ENCODE assay signal across 10 cellular contexts in the genomic region with DNA sequence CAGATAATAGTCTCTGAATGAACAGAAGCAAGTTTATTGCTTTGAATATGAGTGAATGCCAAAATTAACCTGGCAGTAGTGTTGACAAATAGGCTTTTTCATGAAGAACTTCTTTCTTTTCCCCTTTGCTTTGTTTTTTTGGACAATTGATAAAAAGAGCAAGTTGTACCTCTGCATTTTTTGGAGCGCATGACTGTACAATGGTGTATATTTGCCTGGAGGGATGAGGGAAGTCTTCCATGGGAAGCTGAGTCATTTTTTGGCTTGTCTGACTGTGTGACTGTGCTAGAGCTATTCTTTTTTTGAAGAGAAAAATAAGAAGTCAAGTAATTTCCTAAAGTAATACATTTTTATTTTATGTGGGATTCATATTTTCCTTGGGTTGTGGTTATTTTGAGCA.
DNase-seq lines count a peak whose midpoint lies in the region; ATAC-seq and TF ChIP-seq lines count a peak whose summit lies in the region.
"Had no signal": no experiment of that assay in that cellular context is flagged by ENCODE, and none has a peak within 500 bp of the region (broad histone marks: within the 10 kb centered on the region; RNA-seq: fewer than 3 reads in every experiment).

No MANE protein-coding gene starts in this region.

- no peak overlapping the region for H3K14ac ChIP-seq in H9 (ENCODE audit: insufficient read depth, low read length)

- H3K36me3 ChIP-seq in left ventricle myocardium inferior = peaks cover 15% of the 10 kb centered on the region

- H2BK5ac ChIP-seq in H9 (ENCODE audit: insufficient read length, low read length) = no peak overlapping the region

- H3K27me3 Mint-ChIP-seq in HFFc6 (ENCODE audit: insufficient read depth) = no peaks in the 10 kb centered on the region
- no peaks in the 10 kb centered on the region for H3K27me3 Mint-ChIP-seq in activated naive CD8-positive, alpha-beta T cell treated with anti-CD3 and anti-CD28 coated beads, Interleukin-2, amount 50 U/mL, for 24 hours
- no peaks in the 10 kb centered on the region for H3K27me3 Mint-ChIP-seq in H9 (ENCODE audit: low read depth)

- H3K79me2 ChIP-seq in H9 (ENCODE audit: insufficient read depth, low read length) = no peaks in the 10 kb centered on the region; the same call in 1 of the 2 replicates

- H3K23me2 ChIP-seq in H9 (ENCODE audit: insufficient read length, low read depth, low read length, poor library complexity, severe bottlenecking) = no peaks in the 10 kb centered on the region

- H3K27me3 ChIP-seq in left ventricle myocardium inferior (ENCODE audit: low read depth) (no peaks in the 10 kb centered on the region), H9 (ENCODE audit: insufficient read depth, low read length) (no peaks in the 10 kb centered on the region)

- no peak overlapping the region for H3K4me3 Mint-ChIP-seq in HFFc6
- H3K4me3 Mint-ChIP-seq in activated naive CD8-positive, alpha-beta T cell treated with anti-CD3 and anti-CD28 coated beads, Interleukin-2, amount 50 U/mL, for 24 hours = no peak overlapping the region
- no peak overlapping the region for H3K4me3 Mint-ChIP-seq in stimulated activated effector memory CD8-positive, alpha-beta T cell treated with anti-CD3 and anti-CD28 coated beads, Interleukin-12 subunit alpha, Interleukin-12 subunit beta, amount 100 ng/mL, for 72 hours
- no peak overlapping the region for H3K4me3 Mint-ChIP-seq in H9

- H3K79me1 ChIP-seq in H9 (ENCODE audit: insufficient read depth, low read depth, low read length, poor library complexity, severe bottlenecking) = no peaks in the 10 kb centered on the region

- WGBS in H9 (ENCODE audit: extremely low coverage, insufficient read length, low lambda C conversion rate) = no CpG with 5 or more reads among the region's 1 CpG

- no peak overlapping the region for H2BK20ac ChIP-seq in H9 (ENCODE audit: low read depth, low read length, poor library complexity, severe bottlenecking)

- no peak overlapping the region for H3K56ac ChIP-seq in H9 (ENCODE audit: insufficient read length, low read depth, low read length)

- no peak overlapping the region for H4K91ac ChIP-seq in H9 (ENCODE audit: insufficient read length, low read depth, low read length)

- peaks cover 21% of the 10 kb centered on the region for H3K4me1 Mint-ChIP-seq in HFFc6 (ENCODE audit: low read depth)
- peaks cover 8% of the 10 kb centered on the region for H3K4me1 Mint-ChIP-seq in activated naive CD8-positive, alpha-beta T cell treated with anti-CD3 and anti-CD28 coated beads, Interleukin-2, amount 50 U/mL, for 24 hours
- peaks cover 22% of the 10 kb centered on the region for H3K4me1 Mint-ChIP-seq in stimulated activated effector memory CD8-positive, alpha-beta T cell treated with anti-CD3 and anti-CD28 coated beads, Interleukin-12 subunit alpha, Interleukin-12 subunit beta, amount 100 ng/mL, for 72 hours
- H3K4me1 Mint-ChIP-seq in H9 = no peaks in the 10 kb centered on the region

- H4K5ac ChIP-seq in H9 (ENCODE audit: insufficient read length, low read depth, low read length) = no peak overlapping the region

- H2BK12ac ChIP-seq in H9 (ENCODE audit: insufficient read length, low read depth, low read length) = no peak overlapping the region

- no peak overlapping the region for H3K4ac ChIP-seq in H9 (ENCODE audit: low read depth, low read length)

- H4K8ac ChIP-seq in H9 (replicated peaks; ENCODE audit: insufficient read length, low read depth, low read length) = no peak overlapping the region

- TF ChIP-seq CTCF in HFFc6 (IDR thresholded peaks at IDR 0.05) (no peak), left ventricle myocardium inferior (IDR thresholded peaks at IDR 0.05; ENCODE audit: borderline replicate concordance) (no peak), H9 (conservative IDR thresholded peaks at IDR 0.05) (no peak)

- no peak overlapping the region for H2AFZ ChIP-seq in H9 (ENCODE audit: low read length)

- no peak overlapping the region for H2BK15ac ChIP-seq in H9 (ENCODE audit: low read depth, low read length)

- DNase-seq in HFFc6 (peak; percentile 89), left ventricle myocardium inferior (no peak), KBM-7 (no peak), H9 (no peak)
- DNase-seq in activated naive CD8-positive, alpha-beta T cell treated with anti-CD3 and anti-CD28 coated beads, Interleukin-2, amount 50 U/mL, for 24 hours = no peak
- DNase-seq in stimulated activated effector memory CD8-positive, alpha-beta T cell treated with anti-CD3 and anti-CD28 coated beads, Interleukin-12 subunit alpha, Interleukin-12 subunit beta, amount 100 ng/mL, for 72 hours (ENCODE audit: low spot score in 2 of 2) = no peak
- no peak for DNase-seq in stimulated activated CD4-positive, alpha-beta T cell treated with anti-CD3 and anti-CD28 coated beads, Interleukin-4, amount 100 ng/mL, for 4 hours
- DNase-seq: activated gamma-delta T cell treated with Interleukin-2 at 50 U/mL for 16 hours, hippocampal formation had no signal

- in situ Hi-C loops in KBM-7 (cut with MboI; ENCODE audit: low pct_unique_long_range_greater_than_20kb, low sequenced_read_pairs) = no loop called here

- no peak overlapping the region for H3K4me2 ChIP-seq in H9 (ENCODE audit: insufficient read depth, insufficient read length, low read length)

- H3K36me3 Mint-ChIP-seq in HFFc6 (ENCODE audit: low read depth) = peaks cover 19% of the 10 kb centered on the region; the same call in 1 of the 2 replicates
- H3K36me3 Mint-ChIP-seq in activated naive CD8-positive, alpha-beta T cell treated with anti-CD3 and anti-CD28 coated beads, Interleukin-2, amount 50 U/mL, for 24 hours (ENCODE audit: low read depth) = peaks cover 28% of the 10 kb centered on the region
- peaks cover 36% of the 10 kb centered on the region for H3K36me3 Mint-ChIP-seq in stimulated activated effector memory CD8-positive, alpha-beta T cell treated with anti-CD3 and anti-CD28 coated beads, Interleukin-12 subunit alpha, Interleukin-12 subunit beta, amount 100 ng/mL, for 72 hours
- no peaks in the 10 kb centered on the region; a peak in 1 of 7 replicates for H3K36me3 Mint-ChIP-seq in H9 (ENCODE audit: insufficient read depth in 1 of 3, low read depth in 3 of 3)

- no peak overlapping the region for H3K18ac ChIP-seq in H9 (ENCODE audit: insufficient read length, low read depth, low read length)

- H3K4me3 ChIP-seq in left ventricle myocardium inferior = no peak overlapping the region

- H3K4me1 ChIP-seq in left ventricle myocardium inferior (peaks cover 67% of the 10 kb centered on the region), H9 (ENCODE audit: insufficient read depth, low read length) (no peaks in the 10 kb centered on the region)

- intact Hi-C loops in left ventricle myocardium inferior (cut with micrococcal nuclease) = no loop called here

- ATAC-seq in activated naive CD8-positive, alpha-beta T cell treated with anti-CD3 and anti-CD28 coated beads, Interleukin-2, amount 50 U/mL, for 24 hours = peak; percentile 36
- ATAC-seq in stimulated activated effector memory CD8-positive, alpha-beta T cell treated with anti-CD3 and anti-CD28 coated beads, Interleukin-12 subunit alpha, Interleukin-12 subunit beta, amount 100 ng/mL, for 72 hours = peak; percentile 27
- ATAC-seq in GM21529 (IDR thresholded peaks at IDR 0.05; ENCODE audit: unreplicated experiment) = no peak

- H3K27ac ChIP-seq in left ventricle myocardium inferior (replicated peaks) (peak overlapping the region; percentile 63), H9 (ENCODE audit: insufficient read length, low read depth, low read length) (no peak overlapping the region)

- no peak overlapping the region for H3T11ph ChIP-seq in H9 (ENCODE audit: low read length)

- H3K9me3 Mint-ChIP-seq in HFFc6 (no peaks in the 10 kb centered on the region), H9 (no peaks in the 10 kb centered on the region)
- no peaks in the 10 kb centered on the region for H3K9me3 Mint-ChIP-seq in activated naive CD8-positive, alpha-beta T cell treated with anti-CD3 and anti-CD28 coated beads, Interleukin-2, amount 50 U/mL, for 24 hours
- no peaks in the 10 kb centered on the region for H3K9me3 Mint-ChIP-seq in stimulated activated effector memory CD8-positive, alpha-beta T cell treated with anti-CD3 and anti-CD28 coated beads, Interleukin-12 subunit alpha, Interleukin-12 subunit beta, amount 100 ng/mL, for 72 hours

- no peaks in the 10 kb centered on the region for H3K9me3 ChIP-seq in left ventricle myocardium inferior (replicated peaks)
- H3K9me3 ChIP-seq in H9 (ENCODE audit: control insufficient read depth, low read depth, low read length) = no peaks in the 10 kb centered on the region

- H4K20me1 ChIP-seq in H9 (ENCODE audit: control insufficient read depth, insufficient read depth, insufficient read length) = no peaks in the 10 kb centered on the region

- no peak overlapping the region for H2AK5ac ChIP-seq in H9 (ENCODE audit: insufficient read length, low read length)

- H2BK120ac ChIP-seq in H9 (ENCODE audit: low read depth, low read length, poor library complexity, severe bottlenecking) = no peak overlapping the region

- no peak overlapping the region for H3K23ac ChIP-seq in H9 (ENCODE audit: insufficient read length, low read depth, low read length)

- H3K27ac Mint-ChIP-seq in HFFc6 = no peak overlapping the region
- H3K27ac Mint-ChIP-seq in activated naive CD8-positive, alpha-beta T cell treated with anti-CD3 and anti-CD28 coated beads, Interleukin-2, amount 50 U/mL, for 24 hours = peak overlapping the region; percentile 17
- H3K27ac Mint-ChIP-seq in stimulated activated effector memory CD8-positive, alpha-beta T cell treated with anti-CD3 and anti-CD28 coated beads, Interleukin-12 subunit alpha, Interleukin-12 subunit beta, amount 100 ng/mL, for 72 hours = no peak overlapping the region
- H3K27ac Mint-ChIP-seq in H9 = no peak overlapping the region

- H3K9ac ChIP-seq in H9 (ENCODE audit: extremely low read depth, insufficient read length, low read length) = no peak overlapping the region
